Comparison of ENCODE assay signal across 1 cellular context in the genomic region with DNA sequence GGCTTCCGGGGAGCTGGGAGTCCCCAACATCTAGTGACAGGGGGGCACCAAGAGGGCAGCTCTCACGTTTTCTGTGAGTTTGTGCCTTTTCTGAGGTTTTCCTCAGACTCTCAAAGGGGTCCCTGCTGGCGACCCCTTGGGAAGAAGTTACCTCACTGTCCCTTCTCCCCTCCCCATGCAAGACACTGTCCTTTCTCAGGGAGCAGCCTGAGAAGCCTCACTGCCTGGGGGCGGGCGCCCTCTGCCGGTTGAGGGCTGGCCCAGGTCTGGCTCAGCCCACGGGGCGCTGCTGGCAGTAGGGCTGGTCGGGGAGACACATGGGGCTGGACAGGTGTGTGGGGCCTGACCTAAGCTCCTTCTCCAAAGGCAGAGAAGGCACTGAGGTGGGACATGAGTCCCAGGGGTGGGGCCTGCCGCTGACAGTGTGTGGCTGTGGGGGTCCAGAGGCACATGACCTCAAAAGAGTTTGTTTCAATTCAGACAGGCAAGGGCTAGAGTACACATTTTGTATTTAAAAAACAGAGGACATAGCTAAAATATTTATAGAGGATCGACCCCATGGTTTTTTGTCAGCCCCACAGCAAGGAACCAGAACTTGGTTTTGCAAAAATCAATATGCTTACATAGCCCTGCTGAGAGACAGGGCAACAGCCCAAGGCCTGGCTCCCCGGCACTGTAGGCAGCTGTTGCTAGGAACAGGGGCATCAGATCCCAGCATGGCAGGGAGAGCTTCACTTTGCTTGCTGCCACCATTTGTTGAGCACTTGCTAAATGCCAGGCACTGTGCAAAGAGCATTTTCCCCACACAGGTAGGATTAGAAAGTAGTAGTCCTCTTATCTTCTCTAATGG.
TF ChIP-seq lines count a peak whose summit lies in the region.

No MANE protein-coding gene starts in this region.

TF ChIP-seq in H1, 55 proteins besides CTCF, POLR2A, EP300 and RAD21 (continued from another document):
- TF ChIP-seq EZH2 (IDR thresholded peaks at IDR 0.05; ENCODE audit: low read depth, low read length, severe bottlenecking) (no peak), GABPA (IDR thresholded peaks at IDR 0.05; ENCODE audit: borderline replicate concordance, insufficient read depth, low read length) (peak; percentile 46; the same call in 1 of the 2 replicates), SP4 (IDR thresholded peaks at IDR 0.05; ENCODE audit: low read length) (no peak), POU5F1 (IDR thresholded peaks at IDR 0.05; ENCODE audit: low read depth, low read length) (no peak), SRF (IDR thresholded peaks at IDR 0.05; ENCODE audit: low read depth, low read length) (no peak), SIN3A (conservative IDR thresholded peaks at IDR 0.05 in 1 of 2, IDR thresholded peaks at IDR 0.05 in 1 of 2; ENCODE audit: low read depth in 1 of 2, low read length in 2 of 2) (0 out of 4 replicates have a peak, but pooled peaks of 1 of the 2 experiments have one; percentile 38)
- TF ChIP-seq, protein P1, sequence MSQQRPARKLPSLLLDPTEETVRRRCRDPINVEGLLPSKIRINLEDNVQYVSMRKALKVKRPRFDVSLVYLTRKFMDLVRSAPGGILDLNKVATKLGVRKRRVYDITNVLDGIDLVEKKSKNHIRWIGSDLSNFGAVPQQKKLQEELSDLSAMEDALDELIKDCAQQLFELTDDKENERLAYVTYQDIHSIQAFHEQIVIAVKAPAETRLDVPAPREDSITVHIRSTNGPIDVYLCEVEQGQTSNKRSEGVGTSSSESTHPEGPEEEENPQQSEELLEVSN (IDR thresholded peaks at IDR 0.05), result no peak
- TF ChIP-seq, protein P2, sequence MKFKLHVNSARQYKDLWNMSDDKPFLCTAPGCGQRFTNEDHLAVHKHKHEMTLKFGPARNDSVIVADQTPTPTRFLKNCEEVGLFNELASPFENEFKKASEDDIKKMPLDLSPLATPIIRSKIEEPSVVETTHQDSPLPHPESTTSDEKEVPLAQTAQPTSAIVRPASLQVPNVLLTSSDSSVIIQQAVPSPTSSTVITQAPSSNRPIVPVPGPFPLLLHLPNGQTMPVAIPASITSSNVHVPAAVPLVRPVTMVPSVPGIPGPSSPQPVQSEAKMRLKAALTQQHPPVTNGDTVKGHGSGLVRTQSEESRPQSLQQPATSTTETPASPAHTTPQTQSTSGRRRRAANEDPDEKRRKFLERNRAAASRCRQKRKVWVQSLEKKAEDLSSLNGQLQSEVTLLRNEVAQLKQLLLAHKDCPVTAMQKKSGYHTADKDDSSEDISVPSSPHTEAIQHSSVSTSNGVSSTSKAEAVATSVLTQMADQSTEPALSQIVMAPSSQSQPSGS (IDR thresholded peaks at IDR 0.05; ENCODE audit: low read length), result no peak
